1 cellular context compared by ENCODE assay signal in genomic region chr17:6712058-6712853, GRCh38.
TF ChIP-seq lines count a peak whose summit lies in the region.

No MANE protein-coding gene starts in this region.

TF ChIP-seq in HepG2, 621 proteins besides CTCF, POLR2A, EP300 and RAD21 (continued from another document and continues in another):
- TF ChIP-seq FOXO4 (CRISPR knock-in tag; conservative IDR thresholded peaks at IDR 0.05) (no peak), ZNF510 (CRISPR knock-in tag; IDR thresholded peaks at IDR 0.05; ENCODE audit: low read depth) (peak; percentile 75; the same call in 1 of the 2 replicates), E2F5 (CRISPR knock-in tag; conservative IDR thresholded peaks at IDR 0.05) (no peak), ETS1 (CRISPR knock-in tag; IDR thresholded peaks at IDR 0.05) (no peak), POLR2G (IDR thresholded peaks at IDR 0.05; ENCODE audit: low read depth, low read length) (peak; percentile 63; the same call in 1 of the 2 replicates), UBTF (CRISPR knock-in tag; IDR thresholded peaks at IDR 0.05) (peak; percentile 69; the same call in 1 of the 2 replicates), SALL1 (CRISPR knock-in tag; IDR thresholded peaks at IDR 0.05) (no peak; the same call in none of the 2 replicates), ZNF121 (CRISPR knock-in tag; IDR thresholded peaks at IDR 0.05) (peak; percentile 12; the same call in 1 of the 2 replicates), MIER2 (CRISPR knock-in tag; IDR thresholded peaks at IDR 0.05) (peak; percentile 52; the same call in 1 of the 2 replicates), CAMTA2 (CRISPR knock-in tag; IDR thresholded peaks at IDR 0.05; ENCODE audit: borderline replicate concordance) (peak; percentile 31; the same call in 1 of the 2 replicates), FOXJ3 (CRISPR knock-in tag; IDR thresholded peaks at IDR 0.05; ENCODE audit: borderline replicate concordance) (no peak), MXI1 (IDR thresholded peaks at IDR 0.05; ENCODE audit: borderline replicate concordance, low read depth, low read length) (no peak), ZNF609 (CRISPR knock-in tag; IDR thresholded peaks at IDR 0.05; ENCODE audit: borderline replicate concordance) (peak; percentile 17; the same call in 1 of the 2 replicates), LCORL (IDR thresholded peaks at IDR 0.05) (no peak), LCORL (CRISPR knock-in tag; IDR thresholded peaks at IDR 0.05) (no peak), EZH2 (conservative IDR thresholded peaks at IDR 0.05; ENCODE audit: low read depth, low read length) (no peak), ZNF530 (CRISPR knock-in tag; IDR thresholded peaks at IDR 0.05; ENCODE audit: low read depth) (no peak), ZC3H13 (CRISPR knock-in tag; IDR thresholded peaks at IDR 0.05) (peak; percentile 30), MTF1 (CRISPR knock-in tag; IDR thresholded peaks at IDR 0.05) (no peak), RFX5 (IDR thresholded peaks at IDR 0.05; ENCODE audit: low read depth, low read length) (no peak), ZNF749 (CRISPR knock-in tag; IDR thresholded peaks at IDR 0.05; ENCODE audit: borderline replicate concordance) (0 out of 2 replicates have a peak, but pooled peaks have one; percentile 82), KAT7 (CRISPR knock-in tag; IDR thresholded peaks at IDR 0.05; ENCODE audit: borderline replicate concordance) (peak; percentile 49; the same call in 1 of the 2 replicates), ZNF850 (CRISPR knock-in tag; conservative IDR thresholded peaks at IDR 0.05) (no peak), ZNF614 (CRISPR knock-in tag; IDR thresholded peaks at IDR 0.05; ENCODE audit: borderline replicate concordance) (no peak; the same call in 1 of the 2 replicates), CEBPB (IDR thresholded peaks at IDR 0.05; ENCODE audit: borderline replicate concordance, low read depth, low read length) (no peak), ZZZ3 (CRISPR knock-in tag; IDR thresholded peaks at IDR 0.05; ENCODE audit: borderline replicate concordance) (no peak), ZNF597 (CRISPR knock-in tag; IDR thresholded peaks at IDR 0.05) (no peak), HCFC1 (IDR thresholded peaks at IDR 0.05; ENCODE audit: low read depth, low read length) (no peak), MED1 (CRISPR knock-in tag; IDR thresholded peaks at IDR 0.05) (no peak; the same call in 1 of the 2 replicates), ZNF773 (CRISPR knock-in tag; IDR thresholded peaks at IDR 0.05; ENCODE audit: borderline replicate concordance) (peak; percentile 75; the same call in 1 of the 2 replicates), ZSCAN25 (CRISPR knock-in tag; IDR thresholded peaks at IDR 0.05) (0 out of 2 replicates have a peak, but pooled peaks have one; percentile 42), KIAA2018 (CRISPR knock-in tag; IDR thresholded peaks at IDR 0.05; ENCODE audit: borderline replicate concordance) (no peak), DZIP1 (CRISPR knock-in tag; IDR thresholded peaks at IDR 0.05) (no peak), ZNF205 (CRISPR knock-in tag; IDR thresholded peaks at IDR 0.05) (no peak), NBN (conservative IDR thresholded peaks at IDR 0.05) (no peak)
